8 cellular contexts compared by ENCODE assay signal in the genomic region with DNA sequence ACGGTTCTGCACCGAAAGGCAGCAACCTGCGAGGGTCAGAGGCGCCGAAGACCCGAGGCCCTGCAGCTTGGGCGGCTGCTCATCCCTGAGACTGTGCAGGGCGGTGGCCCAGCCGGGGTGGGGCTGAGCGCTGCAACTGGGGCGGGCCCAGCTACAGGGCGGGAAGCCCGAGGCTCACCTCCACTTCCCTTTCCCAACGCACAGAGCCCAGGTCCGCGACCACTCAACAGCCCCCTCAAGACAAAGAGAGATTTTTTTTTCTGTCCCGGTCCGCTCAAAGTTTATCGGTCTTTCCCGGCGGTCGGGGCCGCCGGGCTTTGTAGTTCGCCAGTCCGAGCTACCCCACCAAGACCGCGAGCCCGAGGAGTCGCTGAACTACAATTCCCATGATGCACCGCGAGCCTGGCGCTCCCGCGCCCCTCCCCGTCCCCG. TPM values are rescaled to one million over a fixed set of nuclear protein-coding genes. Genes with fewer than 3 reads are reported as not detected.
DNase-seq lines count a peak whose midpoint lies in the region; ATAC-seq, FAIRE-seq and TF ChIP-seq lines count a peak whose summit lies in the region.

No MANE protein-coding gene starts in this region.

- DNase-seq in GM18507 (ENCODE audit: extremely low spot score, insufficient read length, low read depth) (peak; percentile 78), NCI-H1930 (lab: John Stamatoyannopoulos, UW) (peak; percentile 94 to 95), astrocyte (ENCODE audit: low read depth) (peak; percentile 80), hepatic stellate cell (ENCODE audit: low spot score) (peak; percentile 87), pulmonary artery endothelial cell (ENCODE audit: low read depth, low spot score) (peak; percentile 77), uterus (peak; percentile 94 to 95)
- peak; percentile 90 for DNase-seq in T-helper 2 cell treated with Interferon-gamma antibody and Interleukin-4, amounts not matched to agents 5 μg/mL and 100 μg/mL, for 36 hours (ENCODE audit: low spot score)

- peak overlapping the region; percentile 87 for H3K4me3 ChIP-seq in astrocyte (ENCODE audit: insufficient read depth, low read depth, low read length)
- peak overlapping the region; percentile 86 to 93 for H3K4me3 ChIP-seq in uterus

- H2AFZ ChIP-seq in astrocyte (ENCODE audit: low read depth, low read length): peak overlapping the region; percentile 96

- no peaks in the 10 kb centered on the region for H3K27me3 Mint-ChIP-seq in T-helper 2 cell treated with Interferon-gamma antibody and Interleukin-4, amounts not matched to agents 5 μg/mL and 100 μg/mL, for 36 hours (ENCODE audit: low read depth)
- H3K27me3 Mint-ChIP-seq in astrocyte (ENCODE audit: low read depth, unreplicated experiment): no peaks in the 10 kb centered on the region

- H3K36me3 ChIP-seq in astrocyte (ENCODE audit: insufficient read depth, low read length) (no peaks in the 10 kb centered on the region), uterus (no peaks in the 10 kb centered on the region)

- H3K27ac ChIP-seq in astrocyte (ENCODE audit: low read depth, low read length): peak overlapping the region; percentile 87
- peak overlapping the region; percentile 95 to 97 for H3K27ac ChIP-seq in uterus

- H3K9me3 Mint-ChIP-seq in T-helper 2 cell treated with Interferon-gamma antibody and Interleukin-4, amounts not matched to agents 5 μg/mL and 100 μg/mL, for 36 hours: no peaks in the 10 kb centered on the region
- no peaks in the 10 kb centered on the region for H3K9me3 Mint-ChIP-seq in astrocyte (ENCODE audit: unreplicated experiment)

- H3K9me3 ChIP-seq in astrocyte (ENCODE audit: insufficient read depth, low read depth, low read length) (no peaks in the 10 kb centered on the region), uterus (no peaks in the 10 kb centered on the region)

- ATAC-seq in HG02973 (IDR thresholded peaks at IDR 0.05; ENCODE audit: unreplicated experiment): peak; percentile 78

- peaks cover 47% of the 10 kb centered on the region for H3K4me1 Mint-ChIP-seq in T-helper 2 cell treated with Interferon-gamma antibody and Interleukin-4, amounts not matched to agents 5 μg/mL and 100 μg/mL, for 36 hours (ENCODE audit: low read depth)
- H3K4me1 Mint-ChIP-seq in astrocyte (ENCODE audit: low read depth, unreplicated experiment): peaks cover 38% of the 10 kb centered on the region

- H4K20me1 ChIP-seq in astrocyte (ENCODE audit: insufficient read depth, low read length): no peaks in the 10 kb centered on the region

- peak overlapping the region; percentile 86 for H3K4me3 Mint-ChIP-seq in T-helper 2 cell treated with Interferon-gamma antibody and Interleukin-4, amounts not matched to agents 5 μg/mL and 100 μg/mL, for 36 hours
- peak overlapping the region; percentile 86 for H3K4me3 Mint-ChIP-seq in astrocyte (ENCODE audit: unreplicated experiment)

- H3K27ac Mint-ChIP-seq in T-helper 2 cell treated with Interferon-gamma antibody and Interleukin-4, amounts not matched to agents 5 μg/mL and 100 μg/mL, for 36 hours: peak overlapping the region; percentile 88
- H3K27ac Mint-ChIP-seq in astrocyte (ENCODE audit: unreplicated experiment): peak overlapping the region; percentile 10

- H3K4me2 ChIP-seq in astrocyte (ENCODE audit: low read length): peak overlapping the region; percentile 88

- H3K36me3 Mint-ChIP-seq in T-helper 2 cell treated with Interferon-gamma antibody and Interleukin-4, amounts not matched to agents 5 μg/mL and 100 μg/mL, for 36 hours (ENCODE audit: low read depth): peaks cover 8% of the 10 kb centered on the region
- H3K36me3 Mint-ChIP-seq in astrocyte (ENCODE audit: low read depth, unreplicated experiment): no peaks in the 10 kb centered on the region

- TF ChIP-seq POLR2A in uterus (IDR thresholded peaks at IDR 0.05): no peak

- H3K4me1 ChIP-seq in astrocyte (ENCODE audit: insufficient read depth, low read length) (peaks cover 25% of the 10 kb centered on the region), uterus (peaks cover 0 to 5% of the 10 kb centered on the region in 2 donors)

- TF ChIP-seq CTCF in astrocyte (IDR thresholded peaks at IDR 0.05; ENCODE audit: insufficient read depth, low read depth, low read length): no peak
- TF ChIP-seq CTCF in uterus (IDR thresholded peaks at IDR 0.05): no peak

- peaks cover 50% of the 10 kb centered on the region for H3K79me2 ChIP-seq in astrocyte (ENCODE audit: insufficient read depth, low read length)

- no peaks in the 10 kb centered on the region for H3K27me3 ChIP-seq in astrocyte (ENCODE audit: insufficient read depth, low read length)
- no peaks in the 10 kb centered on the region for H3K27me3 ChIP-seq in uterus

- peak overlapping the region; percentile 96 for H3K9ac ChIP-seq in astrocyte (ENCODE audit: low read length)

- FAIRE-seq in GM18507 (lab: Jason Lieb, UNC) (peak; percentile 83), astrocyte (lab: Jason Lieb, UNC) (no peak)

- intact Hi-C loops in uterus (cut with DNase I; ENCODE audit: low total_unique reads): no loop called here

RNA-seq across cellular contexts. Expression of a gene that starts 0.6 kb away (rescaled TPM):
- 36.9 and 42.0 TPM in 2 replicates for total RNA-seq in astrocyte
- 17.9 and 23.7 TPM in 2 replicates for total RNA-seq in pulmonary artery endothelial cell
- total RNA-seq in uterus: 10 to 100 TPM; 24.1 to 65.3 (median 49.9) TPM

Comparison
In these comparisons a context has a peak if more than half of its experiments do, and no peak if none do; other contexts are left out.
1. Peak in every context shown above with its lines: DNase-seq, ATAC-seq, H3K4me3 ChIP-seq and H3K27ac ChIP-seq.